23 cellular contexts compared by ENCODE assay signal in the genomic region with DNA sequence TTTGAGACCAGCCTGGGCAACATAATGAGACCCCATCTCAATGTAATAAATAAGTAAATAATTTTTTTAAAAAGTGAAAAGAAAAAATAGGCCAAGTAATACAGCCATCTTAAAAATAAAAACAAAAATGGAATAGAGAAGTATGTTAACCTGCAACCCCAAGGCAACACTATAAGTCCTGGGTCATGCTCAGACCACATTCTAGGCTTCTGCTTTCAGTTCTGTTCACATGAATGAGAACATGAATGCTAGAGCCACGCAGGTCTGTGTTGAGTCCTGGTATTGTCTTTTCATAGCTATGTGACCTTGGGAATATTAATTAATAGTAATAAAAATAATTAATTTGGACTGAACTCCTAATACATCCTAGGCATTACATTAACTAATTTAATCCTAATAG.
A peak's percentile ranks its signal among the peaks of the same experiment; 100 is the strongest.
DNase-seq lines count a peak whose midpoint lies in the region; ATAC-seq and TF ChIP-seq lines count a peak whose summit lies in the region.
"Had no signal": no experiment of that assay in that cellular context is flagged by ENCODE, and none has a peak within 500 bp of the region (broad histone marks: within the 10 kb centered on the region; RNA-seq: fewer than 3 reads in every experiment).

No MANE protein-coding gene starts in this region.

- H3K9me3 ChIP-seq in heart left ventricle = no peaks in the 10 kb centered on the region
- H3K9me3 ChIP-seq: breast epithelium, sigmoid colon, SK-N-SH, transverse colon had no signal

- H3K36me3 ChIP-seq in heart left ventricle = no peaks in the 10 kb centered on the region
- H3K36me3 ChIP-seq: breast epithelium, sigmoid colon, transverse colon had no signal

- in situ Hi-C loops in GM13977 (cut with MboI; ENCODE audit: low pct_unique_long_range_greater_than_20kb, low sequenced_read_pairs, unreplicated experiment) = no loop called here
- in situ Hi-C loops in KBM-7 (cut with MboI; ENCODE audit: low pct_unique_long_range_greater_than_20kb, low sequenced_read_pairs) = no loop called here

- H3K4me1 ChIP-seq in heart left ventricle = peaks cover 0 to 7% (median 0%) of the 10 kb centered on the region in 12 donors
- H3K4me1 ChIP-seq: breast epithelium, parathyroid adenoma had no signal

- peak; percentile 33 for DNase-seq in GM13977 (ENCODE audit: low spot score)
- DNase-seq in NCI-H2171 treated with DMSO at 0.1 percent for 48 hours (lab: John Stamatoyannopoulos, UW) = no peak
- DNase-seq in NCI-H2029 treated with DMSO at 0.1 percent for 48 hours (lab: John Stamatoyannopoulos, UW) = no peak
- DNase-seq in KBM-7 = no peak
- no peak for DNase-seq in heart left ventricle
- DNase-seq: activated CD8-positive, alpha-beta memory T cell treated with anti-CD3 and anti-CD28 coated beads, Interleukin-2, amount 10 ng/mL, durations not matched to agents 7 days and 5 days; foreskin melanocyte; NCI-H1436 treated with DMSO at 0.1 percent for 48 hours; NCI-H446; sigmoid colon; SK-N-SH; stimulated activated naive CD8-positive, alpha-beta T cell treated with anti-CD3 and anti-CD28 coated beads, Interleukin-15, Interleukin-2, amounts not matched to agents 100 U/mL and 50 U/mL, for 24 hours; T-helper 9 cell; transverse colon had no signal

- TF ChIP-seq CTCF in GM13977 (IDR thresholded peaks at IDR 0.05; ENCODE audit: extremely low read depth, insufficient read depth, missing control alignments) (no peak), heart left ventricle (IDR thresholded peaks at IDR 0.05) (no peak)

- TF ChIP-seq POLR2A in heart left ventricle (IDR thresholded peaks at IDR 0.05) = no peak

- H3K4me3 ChIP-seq in heart left ventricle = no peak overlapping the region
- H3K4me3 ChIP-seq: breast epithelium, sigmoid colon, transverse colon had no signal

- ATAC-seq in GM19468 (IDR thresholded peaks at IDR 0.05; ENCODE audit: extremely low read depth, unreplicated experiment) = peak; percentile 63
- ATAC-seq in HG02885 (IDR thresholded peaks at IDR 0.05; ENCODE audit: poor library complexity, unreplicated experiment) = peak; percentile 86
- ATAC-seq in HG03520 (IDR thresholded peaks at IDR 0.05; ENCODE audit: unreplicated experiment) = peak; percentile 73
- no peak for ATAC-seq in heart left ventricle
- ATAC-seq: activated CD4-positive, CD25-positive, alpha-beta regulatory T cell treated with anti-CD3 and anti-CD28 coated beads, Interleukin-2, amount 50 U/mL, for 24 hours; activated CD8-positive, alpha-beta memory T cell treated with anti-CD3 and anti-CD28 coated beads, Interleukin-2, amount 10 ng/mL, durations not matched to agents 7 days and 5 days; HCT116; natural killer cell treated with Interleukin-12 subunit alpha and Interleukin-12 subunit beta and Interleukin-15 and Interleukin-18, amount 100 ng/mL, for 72 hours; stimulated activated naive CD8-positive, alpha-beta T cell treated with anti-CD3 and anti-CD28 coated beads, Interleukin-15, Interleukin-2, amounts not matched to agents 100 U/mL and 50 U/mL, for 24 hours had no signal

- 92 to 97% (median 95%) methylated on average over 1 of the region's 1 CpG for WGBS in heart left ventricle, 4 donors

- H3K27ac ChIP-seq in heart left ventricle = no peak overlapping the region
- H3K27ac ChIP-seq: breast epithelium, epithelial cell of prostate, parathyroid adenoma, sigmoid colon, transverse colon had no signal

- no peaks in the 10 kb centered on the region for H3K27me3 ChIP-seq in heart left ventricle
- H3K27me3 ChIP-seq: breast epithelium, sigmoid colon, transverse colon had no signal

- intact Hi-C loops in heart left ventricle (cut with DNase I) = no loop called here

Comparison
In these comparisons a context has a peak if more than half of its experiments do, and no peak if none do; other contexts are left out.
1. ATAC-seq: peak in GM19468 (single experiment), HG02885 (single experiment) and HG03520 (single experiment); none in heart left ventricle (0 of 4).